In the genomic region with DNA sequence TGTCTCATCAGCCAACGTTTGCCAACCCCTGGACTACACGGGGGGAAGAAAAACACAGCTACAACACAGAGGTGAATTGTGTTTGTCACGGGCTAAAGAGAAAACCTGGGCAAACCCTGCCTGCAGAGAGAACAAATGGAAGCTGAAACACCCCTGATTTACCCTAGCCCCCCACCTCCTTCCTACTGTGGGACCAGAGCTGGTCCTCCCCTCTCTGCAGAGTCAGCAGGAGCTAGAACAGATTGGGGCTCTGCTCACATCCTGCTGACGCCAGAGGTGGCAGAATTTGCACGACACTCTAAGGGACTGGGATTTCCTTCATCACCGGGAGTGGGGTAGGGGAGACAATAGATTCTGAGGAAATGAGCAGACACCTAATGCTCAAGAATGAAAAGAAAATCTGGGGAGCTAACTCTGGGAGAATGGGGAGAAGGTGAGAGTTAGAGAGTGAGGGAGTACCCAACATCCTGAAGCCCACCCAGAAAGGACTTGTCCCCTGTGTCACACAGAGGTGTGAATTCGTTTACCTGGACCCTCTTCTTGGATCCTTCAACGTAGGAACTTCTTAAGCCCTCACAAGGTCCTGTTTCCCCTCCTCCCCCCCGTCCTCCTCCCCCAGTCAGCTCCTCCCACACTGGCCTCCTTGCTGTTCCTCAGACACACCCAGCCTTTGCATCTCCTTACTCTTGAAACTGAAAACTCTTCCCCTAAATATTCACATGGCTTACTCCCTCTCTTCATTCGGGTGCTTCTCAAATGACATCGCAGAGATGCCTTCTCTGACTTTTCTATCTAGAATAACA, we compare ENCODE assay signal across 21 cellular contexts. TPM values are rescaled to one million over a fixed set of nuclear protein-coding genes. Genes with fewer than 3 reads are reported as not detected.
DNase-seq lines count a peak whose midpoint lies in the region; ATAC-seq, FAIRE-seq and TF ChIP-seq lines count a peak whose summit lies in the region.
"Had no signal": no experiment of that assay in that cellular context is flagged by ENCODE, and none has a peak within 500 bp of the region (broad histone marks: within the 10 kb centered on the region; RNA-seq: fewer than 3 reads in every experiment).

No MANE protein-coding gene starts in this region.

- H3K4ac ChIP-seq in H1 (replicated peaks; ENCODE audit: insufficient read length, low read depth, low read length) = no peak overlapping the region

- no peak overlapping the region for H4K5ac ChIP-seq in H1 (ENCODE audit: insufficient read length, low read depth, low read length)

- no peak overlapping the region for H3K23ac ChIP-seq in H1 (ENCODE audit: insufficient read length)

- H3K56ac ChIP-seq in H1 (replicated peaks; ENCODE audit: insufficient read length, low read depth, low read length) = no peak overlapping the region

- CTCF ChIA-PET in mammary epithelial cell (lab: Charles Lee; ENCODE audit: low non-redundant PET) = no interaction called here
- CTCF ChIA-PET in MCF 10A (lab: Yijun Ruan, JAX) = interaction anchor here (0.9 kb wide), 1 partner anchor 119 kb away, joined by 3 read pairs; no protein-coding TSS in a partner anchor
- CTCF ChIA-PET in H1 (lab: Charles Lee; ENCODE audit: partially characterized antibody) = interaction anchor here (0.6 to 1.3 kb wide), 4 partner anchors 17 to 53 kb away, joined by 3 to 6 read pairs (median 4); no protein-coding TSS in a partner anchor

- DNase-seq in mammary epithelial cell (no peak), MCF 10A (ENCODE audit: unreplicated experiment) (no peak), H1 (ENCODE audit: low read depth in 1 of 2, low spot score in 2 of 2) (peak in 1 of 2 experiments; percentile 39), nephron progenitor cell (no peak), SKM-1 treated with dmso at 0.1 percent for 144 hours (lab: John Stamatoyannopoulos, UW; ENCODE audit: unreplicated experiment) (no peak), LoVo (ENCODE audit: low spot score) (no peak), glomerular visceral epithelial cell (ENCODE audit: extremely low spot score) (no peak)
- DNase-seq: CD8-positive, alpha-beta T cell; COR-L47; DMS153; DMS79 treated with DMSO at 0.1 percent for 48 hours; EL had no signal

- no peak overlapping the region for H3K4me3 Mint-ChIP-seq in MCF 10A (ENCODE audit: unreplicated experiment)
- H3K4me3 Mint-ChIP-seq in nephron progenitor cell = no peak overlapping the region
- H3K4me3 Mint-ChIP-seq: CD14-positive monocyte; CD8-positive, alpha-beta T cell had no signal

- H4K20me1 ChIP-seq in mammary epithelial cell (ENCODE audit: insufficient read depth, low read length) = no peaks in the 10 kb centered on the region
- no peaks in the 10 kb centered on the region for H4K20me1 ChIP-seq in H1 (replicated peaks in 1 of 2; ENCODE audit: control insufficient read depth in 1 of 2, insufficient read depth in 2 of 2, low read length in 2 of 2)

- H2AFZ ChIP-seq in mammary epithelial cell (ENCODE audit: low read depth, low read length) (peak overlapping the region; percentile 5), H1 (ENCODE audit: low read length) (peak overlapping the region; percentile 89; the same call in 1 of the 2 replicates)

- H3K27me3 ChIP-seq in mammary epithelial cell (ENCODE audit: insufficient read depth, low read length) (no peaks in the 10 kb centered on the region), H1 (replicated peaks in 1 of 4; ENCODE audit: control insufficient read depth in 3 of 4, extremely low read depth in 1 of 4, insufficient read depth in 3 of 4, low read length in 3 of 4) (no peaks in the 10 kb centered on the region)

- H3K9me3 Mint-ChIP-seq in MCF 10A (ENCODE audit: unreplicated experiment) (no peaks in the 10 kb centered on the region), nephron progenitor cell (no peaks in the 10 kb centered on the region)
- H3K9me3 Mint-ChIP-seq: CD14-positive monocyte; CD8-positive, alpha-beta T cell had no signal

- H4K8ac ChIP-seq in H1 (ENCODE audit: extremely low read depth, insufficient read depth, low read length) = no peak overlapping the region

- TF ChIP-seq POLR2A in H1 (IDR thresholded peaks at IDR 0.05; ENCODE audit: control extremely low read depth in 1 of 2, low read depth in 2 of 2, low read length in 2 of 2) = no peak

- no peak overlapping the region for H2BK15ac ChIP-seq in H1 (ENCODE audit: low read length)

- POLR2A ChIA-PET in MCF 10A (lab: Yijun Ruan, JAX) = no interaction called here
- POLR2A ChIA-PET in H1 (lab: Charles Lee; ENCODE audit: partially characterized antibody) = interaction anchor here (1.3 kb wide), 1 partner anchor 50 kb away, joined by 4 read pairs; no protein-coding TSS in a partner anchor

- peak overlapping the region; percentile 3; the same call in 1 of the 2 replicates for H2BK12ac ChIP-seq in H1 (ENCODE audit: low read depth, low read length)

- 63% methylated on average over 8 of the region's 11 CpGs for WGBS in mammary epithelial cell (ENCODE audit: low coverage, missing lambda C conversion rate)
- WGBS in H1 (ENCODE audit: extremely low coverage in 1 of 2, insufficient coverage in 1 of 2, insufficient read length in 1 of 2, insufficient replicate concordance in 2 of 2, low coverage in 1 of 2, low lambda C conversion rate in 2 of 2, missing lambda C conversion rate in 1 of 2), 2 experiments = 79% methylated on average over 10 of the region's 11 CpGs; no CpG with 5 or more reads in 1 of the 2 experiments

- no peak overlapping the region for H3K27ac ChIP-seq in mammary epithelial cell (ENCODE audit: insufficient read depth, low read depth, low read length)
- no peak overlapping the region for H3K27ac ChIP-seq in H1 (ENCODE audit: low read depth, low read length)
- H3K27ac ChIP-seq: 22Rv1, HL-60 had no signal

- H3K9ac ChIP-seq in mammary epithelial cell (ENCODE audit: insufficient read depth, low read length) = no peak overlapping the region
- no peak overlapping the region for H3K9ac ChIP-seq in H1 (replicated peaks in 1 of 4; ENCODE audit: extremely low read depth in 1 of 4, low read depth in 3 of 4, low read length in 3 of 4)

- no peak overlapping the region for H3K4me3 ChIP-seq in mammary epithelial cell (replicated peaks in 1 of 3; ENCODE audit: insufficient read depth in 1 of 3, low read depth in 2 of 3, low read length in 3 of 3)
- H3K4me3 ChIP-seq in H1 (ENCODE audit: extremely low read depth in 1 of 4, insufficient read depth in 2 of 4, low read depth in 3 of 4, low read length in 4 of 4) = no peak overlapping the region

- H3K23me2 ChIP-seq in H1 (ENCODE audit: low read depth, low read length) = no peaks in the 10 kb centered on the region

- no peak for ATAC-seq in GM18517 (IDR thresholded peaks at IDR 0.05; ENCODE audit: unreplicated experiment)
- ATAC-seq: CD8-positive, alpha-beta T cell; HCT116 had no signal

- no peak for TF ChIP-seq RAD21 in H1 (IDR thresholded peaks at IDR 0.05 in 1 of 2, conservative IDR thresholded peaks at IDR 0.05 in 1 of 2; ENCODE audit: low read depth in 2 of 2, low read length in 2 of 2)

- no peaks in the 10 kb centered on the region for H3K36me3 Mint-ChIP-seq in MCF 10A (ENCODE audit: insufficient read depth, unreplicated experiment)
- no peaks in the 10 kb centered on the region for H3K36me3 Mint-ChIP-seq in nephron progenitor cell (ENCODE audit: low read depth)
- H3K36me3 Mint-ChIP-seq: CD14-positive monocyte; CD8-positive, alpha-beta T cell had no signal

- H3K18ac ChIP-seq in H1 (ENCODE audit: extremely low read depth, low read length) = no peak overlapping the region

- H3K14ac ChIP-seq in H1 (ENCODE audit: insufficient read length) = no peak overlapping the region

- H3K27me3 Mint-ChIP-seq in MCF 10A (ENCODE audit: insufficient read depth, unreplicated experiment) = no peaks in the 10 kb centered on the region
- peaks cover 3% of the 10 kb centered on the region for H3K27me3 Mint-ChIP-seq in nephron progenitor cell (ENCODE audit: low read depth, poor library complexity)

- BruUV-seq in mammary epithelial cell (replicated peaks; lab: Mats Ljungman, UMichigan) (no TSS peak), MCF 10A (replicated peaks; lab: Mats Ljungman, UMichigan) (no TSS peak)

- no peaks in the 10 kb centered on the region for H3K4me1 ChIP-seq in mammary epithelial cell (ENCODE audit: insufficient read depth, low read length)
- H3K4me1 ChIP-seq in H1 (replicated peaks in 1 of 4; ENCODE audit: control insufficient read depth in 3 of 4, insufficient read depth in 4 of 4, low read length in 3 of 4) = peaks cover 0 to 15% (median 2%) of the 10 kb centered on the region in 4 experiments; a peak in 3 of 7 replicates

- H2BK20ac ChIP-seq in H1 (ENCODE audit: low read length) = peak overlapping the region; percentile 16; the same call in 1 of the 2 replicates

- H3K9me3 ChIP-seq in mammary epithelial cell (replicated peaks; ENCODE audit: insufficient read depth, low read length) (no peaks in the 10 kb centered on the region), H1 (ENCODE audit: insufficient read depth in 2 of 2, low read depth in 1 of 2, low read length in 1 of 2) (no peaks in the 10 kb centered on the region)

- H3K4me1 Mint-ChIP-seq in MCF 10A (ENCODE audit: insufficient read depth, unreplicated experiment) (no peaks in the 10 kb centered on the region), nephron progenitor cell (peaks cover 34% of the 10 kb centered on the region)

- TF ChIP-seq CTCF in mammary epithelial cell (conservative IDR thresholded peaks at IDR 0.05 in 1 of 2, IDR thresholded peaks at IDR 0.05 in 1 of 2; ENCODE audit: extremely low read depth in 1 of 2, insufficient read depth in 1 of 2, low read depth in 1 of 2, low read length in 2 of 2) = no peak
- no peak for TF ChIP-seq CTCF in MCF 10A (IDR thresholded peaks at IDR 0.05; ENCODE audit: unreplicated experiment)
- no peak for TF ChIP-seq CTCF in H1 (IDR thresholded peaks at IDR 0.05; ENCODE audit: control extremely low read depth in 1 of 3, insufficient read depth in 1 of 3, low read depth in 1 of 3, low read length in 3 of 3)
- no peak for TF ChIP-seq CTCF in nephron progenitor cell (IDR thresholded peaks at IDR 0.05)

- H3K36me3 ChIP-seq in mammary epithelial cell (ENCODE audit: insufficient read depth, low read length) = no peaks in the 10 kb centered on the region
- H3K36me3 ChIP-seq in H1 (ENCODE audit: control insufficient read depth in 2 of 4, insufficient read depth in 4 of 4, low read length in 3 of 4) = no peaks in the 10 kb centered on the region

- H3K27ac Mint-ChIP-seq in MCF 10A (ENCODE audit: low read depth, unreplicated experiment) (no peak overlapping the region), nephron progenitor cell (peak overlapping the region; percentile 53)
- H3K27ac Mint-ChIP-seq: CD8-positive, alpha-beta T cell had no signal

- H2BK120ac ChIP-seq in H1 (replicated peaks; ENCODE audit: low read depth, low read length) = no peak overlapping the region

- H3K79me1 ChIP-seq in H1 (ENCODE audit: low read depth, low read length) = no peaks in the 10 kb centered on the region

- intact Hi-C loops in mammary epithelial cell (cut with micrococcal nuclease) (no loop called here), MCF 10A (cut with micrococcal nuclease) (no loop called here)

- H3K4me2 ChIP-seq in mammary epithelial cell (ENCODE audit: insufficient read depth, low read depth, low read length) (no peak overlapping the region), H1 (ENCODE audit: insufficient read depth in 1 of 2, low read depth in 2 of 2, low read length in 2 of 2) (no peak overlapping the region)

- dilution Hi-C loops in mammary epithelial cell (cut with HindIII; ENCODE audit: low sequenced_read_pairs) = no loop called here

- peak overlapping the region; percentile 40; the same call in 1 of the 2 replicates for H2BK5ac ChIP-seq in H1 (ENCODE audit: low read depth, low read length)

- no peak for FAIRE-seq in H1 (lab: Jason Lieb, UNC)
- FAIRE-seq: D721Med, G401.6, GM12891, H54 had no signal

- no peak overlapping the region for H2AK5ac ChIP-seq in H1 (ENCODE audit: low read depth, low read length)

- H3K79me2 ChIP-seq in mammary epithelial cell (ENCODE audit: insufficient read depth, low read length) (no peaks in the 10 kb centered on the region), H1 (ENCODE audit: control insufficient read depth in 1 of 2, insufficient read depth in 2 of 2, low read length in 2 of 2) (no peaks in the 10 kb centered on the region)

- in situ Hi-C loops in mammary epithelial cell (cut with MboI; ENCODE audit: low sequenced_read_pairs in 2 of 2) = no loop called here

- TF ChIP-seq EP300 in H1 (IDR thresholded peaks at IDR 0.05; ENCODE audit: borderline replicate concordance in 1 of 2, low read depth in 2 of 2, low read length in 2 of 2) = no peak

- H4K91ac ChIP-seq in H1 (replicated peaks; ENCODE audit: insufficient read length, low read length) = no peak overlapping the region

RNA-seq across cellular contexts. Expression of a gene that starts 26.3 kb away (rescaled TPM):
- 10 to 100 TPM in 1 of 2 donors, under 1 TPM in 1; 0.50 to 38.1 TPM for total RNA-seq in mammary epithelial cell
- polyA plus RNA-seq in mammary epithelial cell = 47.2 TPM
- polyA minus RNA-seq in mammary epithelial cell = not detected
- 66.4 and 66.5 TPM in 2 replicates for total RNA-seq in MCF 10A (2022)
- total RNA-seq in H1 (2021; fragmentation: NEBNext Ultra II Directional; extraction: Animal tissue kit (Norgen Biotek cat#: 25700)) = 41.5 and 48.3 TPM in 2 replicates
- polyA plus RNA-seq in H1 (2011; rRNA removed) = 25.4 and 43.5 TPM in 2 replicates
- polyA plus RNA-seq in H1 (2011; cell fraction: cytosol; rRNA removed) = 45.7 TPM
- polyA plus RNA-seq in H1 (2011; cell fraction: nucleus; rRNA removed) = 10.7 TPM
- 26.3 to 34.7 TPM (median 32.0 TPM) in 4 replicates for polyA plus RNA-seq in H1 (2012, experiment 1 of 2)
- 15.1 TPM for polyA plus RNA-seq in H1 (2012, experiment 2 of 2)
- polyA plus RNA-seq in H1 (2013, experiment 1 of 2) = 96.1 TPM
- polyA plus RNA-seq in H1 (2013, experiment 2 of 2) = 92.4 TPM
- polyA minus RNA-seq in H1 (2011; rRNA and poly(A)+ RNA removed) = 16.3 and 28.1 TPM in 2 replicates
- 16.1 TPM for polyA minus RNA-seq in H1 (2011; cell fraction: cytosol; rRNA and poly(A)+ RNA removed)
- 16.6 TPM for polyA minus RNA-seq in H1 (2011; cell fraction: nucleus; rRNA and poly(A)+ RNA removed)
